ENCODE assay signal across 18 cellular contexts in the genomic region with DNA sequence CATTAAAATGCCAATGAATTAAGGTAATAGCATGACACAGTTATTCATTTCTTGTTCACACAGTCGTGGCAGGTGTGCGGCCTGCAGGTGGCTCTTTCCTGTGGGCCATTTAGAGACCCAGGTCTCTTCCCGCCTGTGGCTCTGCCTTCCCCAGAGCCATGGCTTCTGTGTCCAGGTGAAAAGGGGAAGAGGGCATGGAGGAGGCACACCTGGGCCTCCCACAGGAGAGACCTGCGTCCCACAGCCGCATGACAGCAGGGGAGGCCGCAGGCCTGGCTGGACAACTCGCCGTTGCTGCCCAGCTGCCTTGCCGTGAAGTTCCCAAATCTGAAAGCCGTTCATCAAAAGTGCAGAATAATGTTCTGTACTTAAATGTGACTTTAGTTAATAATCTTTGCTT. TPM values are rescaled to one million over a fixed set of nuclear protein-coding genes. Genes with fewer than 3 reads are reported as not detected.
DNase-seq lines count a peak whose midpoint lies in the region; ATAC-seq and TF ChIP-seq lines count a peak whose summit lies in the region.
"Had no signal": no experiment of that assay in that cellular context is flagged by ENCODE, and none has a peak within 500 bp of the region (broad histone marks: within the 10 kb centered on the region; RNA-seq: fewer than 3 reads in every experiment).

No MANE protein-coding gene starts in this region.

- no peak overlapping the region for H3K4me3 ChIP-seq in esophagus muscularis mucosa
- no peak overlapping the region for H3K4me3 ChIP-seq in trophoblast cell (ENCODE audit: low read depth, low read length)
- H3K4me3 ChIP-seq in mammary epithelial cell (replicated peaks in 1 of 3; ENCODE audit: insufficient read depth in 1 of 3, low read depth in 2 of 3, low read length in 3 of 3) = no peak overlapping the region
- H3K4me3 ChIP-seq: GM23338, SJCRH30 had no signal

- H4K8ac ChIP-seq in trophoblast cell (ENCODE audit: low read depth, low read length) = no peak overlapping the region

- 93% methylated on average over 10 of the region's 10 CpGs for WGBS in esophagus muscularis mucosa
- no CpG with 5 or more reads among the region's 10 CpGs for WGBS in trophoblast cell (ENCODE audit: extremely low coverage, insufficient coverage, insufficient read length)
- WGBS in mammary epithelial cell (ENCODE audit: low coverage, missing lambda C conversion rate) = 84% methylated on average over 10 of the region's 10 CpGs

- peak overlapping the region; percentile 83 for H2BK120ac ChIP-seq in trophoblast cell (ENCODE audit: insufficient read depth, low read length, poor library complexity)

- TF ChIP-seq CTCF in GM10248 (IDR thresholded peaks at IDR 0.05; ENCODE audit: control extremely low read depth, extremely low read depth, low read depth, missing control alignments) = no peak
- TF ChIP-seq CTCF in esophagus muscularis mucosa (IDR thresholded peaks at IDR 0.05) = no peak
- TF ChIP-seq CTCF in mammary epithelial cell (conservative IDR thresholded peaks at IDR 0.05 in 1 of 2, IDR thresholded peaks at IDR 0.05 in 1 of 2; ENCODE audit: extremely low read depth in 1 of 2, insufficient read depth in 1 of 2, low read depth in 1 of 2, low read length in 2 of 2) = no peak

- H3K79me2 ChIP-seq in trophoblast cell (ENCODE audit: control insufficient read depth, insufficient read depth, low read length, poor library complexity) (peaks cover 5% of the 10 kb centered on the region), mammary epithelial cell (ENCODE audit: insufficient read depth, low read length) (no peaks in the 10 kb centered on the region)

- no peak overlapping the region for H3K23ac ChIP-seq in trophoblast cell (ENCODE audit: low read length)

- H3K27ac ChIP-seq in esophagus muscularis mucosa (replicated peaks in 1 of 4) = no peak overlapping the region
- H3K27ac ChIP-seq in trophoblast cell (ENCODE audit: low read depth, low read length) = peak overlapping the region; percentile 22
- H3K27ac ChIP-seq in mammary epithelial cell (ENCODE audit: insufficient read depth, low read depth, low read length) = no peak overlapping the region
- H3K27ac ChIP-seq: KMS-11, SJCRH30 had no signal

- H3K9ac ChIP-seq in trophoblast cell (ENCODE audit: low read length) (no peak overlapping the region), mammary epithelial cell (ENCODE audit: insufficient read depth, low read length) (no peak overlapping the region)
- H3K9ac ChIP-seq: KMS-11 had no signal

- no peak for TF ChIP-seq POLR2A in esophagus muscularis mucosa (IDR thresholded peaks at IDR 0.05; ENCODE audit: low read depth)

- peak overlapping the region; percentile 83 for H2AK5ac ChIP-seq in trophoblast cell (ENCODE audit: low read length)

- no peaks in the 10 kb centered on the region for H3K9me3 ChIP-seq in esophagus muscularis mucosa
- peaks cover 2% of the 10 kb centered on the region for H3K9me3 ChIP-seq in trophoblast cell (ENCODE audit: insufficient read depth, low read depth, low read length)
- H3K9me3 ChIP-seq in mammary epithelial cell (replicated peaks; ENCODE audit: insufficient read depth, low read length) = no peaks in the 10 kb centered on the region
- H3K9me3 ChIP-seq: SJCRH30 had no signal

- intact Hi-C loops in esophagus muscularis mucosa (cut with DNase I) (no loop called here), mammary epithelial cell (cut with micrococcal nuclease) (no loop called here)

- ATAC-seq in GM19397 (IDR thresholded peaks at IDR 0.05; ENCODE audit: unreplicated experiment) = no peak
- ATAC-seq in GM18868 (IDR thresholded peaks at IDR 0.05; ENCODE audit: unreplicated experiment) = no peak
- ATAC-seq: GM23338, HCT116, T-helper 17 cell had no signal

- TF ChIP-seq EP300 in esophagus muscularis mucosa (IDR thresholded peaks at IDR 0.05) = no peak

- no peak overlapping the region for H3K18ac ChIP-seq in trophoblast cell (ENCODE audit: low read length)

- peak overlapping the region; percentile 81 for H4K91ac ChIP-seq in trophoblast cell (ENCODE audit: low read depth, low read length)

- H2BK12ac ChIP-seq in trophoblast cell (ENCODE audit: low read length) = peak overlapping the region; percentile 81

- H3K4ac ChIP-seq in trophoblast cell (ENCODE audit: low read depth, low read length) = no peak overlapping the region

- H3K4me1 ChIP-seq in esophagus muscularis mucosa = no peaks in the 10 kb centered on the region
- peaks cover 23 to 27% of the 10 kb centered on the region in 2 experiments for H3K4me1 ChIP-seq in trophoblast cell (ENCODE audit: control insufficient read depth in 1 of 2, insufficient read depth in 2 of 2, low read length in 2 of 2)
- no peaks in the 10 kb centered on the region for H3K4me1 ChIP-seq in mammary epithelial cell (ENCODE audit: insufficient read depth, low read length)

- in situ Hi-C loops in mammary epithelial cell (cut with MboI; ENCODE audit: low sequenced_read_pairs in 2 of 2) = no loop called here

- H3K36me3 ChIP-seq in esophagus muscularis mucosa (no peaks in the 10 kb centered on the region), trophoblast cell (ENCODE audit: control insufficient read depth in 1 of 2, insufficient read depth in 2 of 2, low read length in 2 of 2) (no peaks in the 10 kb centered on the region), mammary epithelial cell (ENCODE audit: insufficient read depth, low read length) (no peaks in the 10 kb centered on the region)
- H3K36me3 ChIP-seq: SJCRH30 had no signal

- peak overlapping the region; percentile 64 for H2BK5ac ChIP-seq in trophoblast cell (ENCODE audit: low read depth, low read length, poor library complexity)

- peaks cover 0 to 43% (median 0%) of the 10 kb centered on the region in 4 donors for H3K27me3 ChIP-seq in esophagus muscularis mucosa
- no peaks in the 10 kb centered on the region for H3K27me3 ChIP-seq in trophoblast cell (ENCODE audit: insufficient read depth, low read length)
- peaks cover 8% of the 10 kb centered on the region for H3K27me3 ChIP-seq in mammary epithelial cell (ENCODE audit: insufficient read depth, low read length)
- H3K27me3 ChIP-seq: SJCRH30 had no signal

- H4K12ac ChIP-seq in trophoblast cell (ENCODE audit: low read depth, low read length) = no peak overlapping the region

- H4K20me1 ChIP-seq in mammary epithelial cell (ENCODE audit: insufficient read depth, low read length) = no peaks in the 10 kb centered on the region

- CTCF ChIA-PET in GM10248 (lab: Yijun Ruan, JAX) = no interaction called here
- CTCF ChIA-PET in HEK293T (lab: Yijun Ruan, JAX) = no interaction called here
- CTCF ChIA-PET in mammary epithelial cell (lab: Charles Lee; ENCODE audit: low non-redundant PET) = no interaction called here

- BruUV-seq in mammary epithelial cell (replicated peaks; lab: Mats Ljungman, UMichigan) = no TSS peak

- H3K4me2 ChIP-seq in trophoblast cell (ENCODE audit: low read length) (no peak overlapping the region), mammary epithelial cell (ENCODE audit: insufficient read depth, low read depth, low read length) (no peak overlapping the region)
- H3K4me2 ChIP-seq: GM23338, KMS-11 had no signal

- H3K14ac ChIP-seq in trophoblast cell (ENCODE audit: low read length) = peak overlapping the region; percentile 63

- dilution Hi-C loops in mammary epithelial cell (cut with HindIII; ENCODE audit: low sequenced_read_pairs) = no loop called here

- POLR2A ChIA-PET in GM10248 (lab: Yijun Ruan, JAX) = no interaction called here
- POLR2A ChIA-PET in HEK293T (lab: Yijun Ruan, JAX) = no interaction called here

- DNase-seq in GM10248 (ENCODE audit: extremely low spot score) (peak; percentile 12), NCI-H146 (lab: John Stamatoyannopoulos, UW) (peak; percentile 58), esophagus muscularis mucosa (ENCODE audit: extremely low spot score) (peak; percentile 37), trophoblast cell (no peak), HEK293T (ENCODE audit: extremely low spot score) (no peak), mammary epithelial cell (no peak)
- DNase-seq: DMS 273 treated with DMSO at 0.1 percent for 48 hours, DND-41, NCI-H2029 treated with DMSO at 0.1 percent for 48 hours, NCI-H82, SJCRH30, T-helper 17 cell had no signal

- H2AFZ ChIP-seq in trophoblast cell (ENCODE audit: insufficient read depth, low read length, poor library complexity) (no peak overlapping the region), mammary epithelial cell (ENCODE audit: low read depth, low read length) (no peak overlapping the region)
- H2AFZ ChIP-seq: GM23338 had no signal

- peaks cover 19% of the 10 kb centered on the region for H3K79me1 ChIP-seq in trophoblast cell (ENCODE audit: low read length)

TF ChIP-seq in HEK293T, 16 proteins besides CTCF, POLR2A, EP300 and RAD21:
- TF ChIP-seq ELF4 (IDR thresholded peaks at IDR 0.05) = no peak
- no peak for TF ChIP-seq SUZ12 (IDR thresholded peaks at IDR 0.05)
- no peak for TF ChIP-seq FOXK2 (IDR thresholded peaks at IDR 0.05)
- no peak for TF ChIP-seq TARDBP (IDR thresholded peaks at IDR 0.05)
- no peak for TF ChIP-seq L3MBTL2 (conservative IDR thresholded peaks at IDR 0.05)
- no peak for TF ChIP-seq SP1 (IDR thresholded peaks at IDR 0.05)
- TF ChIP-seq FOXM1 (IDR thresholded peaks at IDR 0.05; ENCODE audit: borderline replicate concordance) = no peak
- TF ChIP-seq NFRKB (IDR thresholded peaks at IDR 0.05) = no peak
- TF ChIP-seq CTBP1 (IDR thresholded peaks at IDR 0.05; ENCODE audit: borderline replicate concordance) = no peak
- no peak for TF ChIP-seq ARNT (IDR thresholded peaks at IDR 0.05)
- TF ChIP-seq FOXA1 (IDR thresholded peaks at IDR 0.05) = no peak
- no peak for TF ChIP-seq ZNF384 (IDR thresholded peaks at IDR 0.05)
- no peak for TF ChIP-seq HDGF (IDR thresholded peaks at IDR 0.05; ENCODE audit: borderline replicate concordance)
- TF ChIP-seq, protein P1, sequence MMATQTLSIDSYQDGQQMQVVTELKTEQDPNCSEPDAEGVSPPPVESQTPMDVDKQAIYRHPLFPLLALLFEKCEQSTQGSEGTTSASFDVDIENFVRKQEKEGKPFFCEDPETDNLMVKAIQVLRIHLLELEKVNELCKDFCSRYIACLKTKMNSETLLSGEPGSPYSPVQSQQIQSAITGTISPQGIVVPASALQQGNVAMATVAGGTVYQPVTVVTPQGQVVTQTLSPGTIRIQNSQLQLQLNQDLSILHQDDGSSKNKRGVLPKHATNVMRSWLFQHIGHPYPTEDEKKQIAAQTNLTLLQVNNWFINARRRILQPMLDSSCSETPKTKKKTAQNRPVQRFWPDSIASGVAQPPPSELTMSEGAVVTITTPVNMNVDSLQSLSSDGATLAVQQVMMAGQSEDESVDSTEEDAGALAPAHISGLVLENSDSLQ (IDR thresholded peaks at IDR 0.05) = no peak
- TF ChIP-seq LEF1 (IDR thresholded peaks at IDR 0.05; ENCODE audit: borderline replicate concordance) = no peak
- no peak for TF ChIP-seq BHLHE40 (IDR thresholded peaks at IDR 0.05; ENCODE audit: borderline replicate concordance)

RNA-seq across cellular contexts. Expression of a gene that starts 14.4 kb away (rescaled TPM):
- total RNA-seq in esophagus muscularis mucosa (under 1 TPM in 2 of 4 donors, not detected in 2; under 0.01 to 0.46 TPM), mammary epithelial cell (1 to 10 TPM in 1 of 2 donors, under 1 TPM in 1; 0.09 to 1.8 TPM)
- 36.7 and 38.3 TPM in 2 replicates for polyA plus RNA-seq in trophoblast cell (2013)
- 0.01 TPM for polyA plus RNA-seq in mammary epithelial cell
- polyA minus RNA-seq in mammary epithelial cell = not detected
- total RNA-seq: NCI-H460 had no signal

Comparison
In these comparisons a context has a peak if more than half of its experiments do, and no peak if none do; other contexts are left out.
1. DNase-seq: peak in GM10248 (single experiment), NCI-H146 (single experiment) and esophagus muscularis mucosa (single experiment); none in trophoblast cell (0 of 2), HEK293T (single experiment) and mammary epithelial cell (single experiment).